Comparison of ENCODE assay signal across 8 cellular contexts in the genomic region with DNA sequence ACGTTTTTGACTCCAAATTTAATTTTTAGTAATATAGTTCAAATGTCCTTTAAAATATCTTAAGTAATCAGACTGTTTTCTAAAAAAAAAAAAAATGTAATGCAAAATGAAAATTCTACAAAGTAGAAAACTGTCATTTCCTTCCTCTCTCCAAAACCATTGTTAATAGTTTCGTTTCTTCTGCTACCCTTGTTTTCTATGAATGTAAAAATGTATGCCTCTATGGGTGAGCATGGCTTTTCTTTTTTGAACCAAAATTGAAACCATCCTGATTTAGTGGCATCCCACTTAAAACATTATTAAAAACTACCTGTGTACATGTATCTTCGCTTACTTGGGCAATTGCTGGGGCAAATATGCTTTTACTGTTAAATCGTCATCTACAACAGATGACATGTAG.
A peak's percentile ranks its signal among the peaks of the same experiment; 100 is the strongest.
DNase-seq lines count a peak whose midpoint lies in the region; ATAC-seq and TF ChIP-seq lines count a peak whose summit lies in the region.

No MANE protein-coding gene starts in this region.

- ATAC-seq in GM19395 (IDR thresholded peaks at IDR 0.05; ENCODE audit: unreplicated experiment), result peak; percentile 39
- peak; percentile 46 for ATAC-seq in HG03103 (IDR thresholded peaks at IDR 0.05; ENCODE audit: low read depth, unreplicated experiment)

- no peaks in the 10 kb centered on the region for H3K36me3 ChIP-seq in adrenal gland (replicated peaks in 1 of 2)
- no peaks in the 10 kb centered on the region for H3K36me3 ChIP-seq in skeletal muscle satellite cell (ENCODE audit: insufficient read depth, low read length)

- peaks cover 56 to 57% of the 10 kb centered on the region in 2 donors for H3K4me1 ChIP-seq in adrenal gland (replicated peaks in 1 of 2)
- peaks cover 29% of the 10 kb centered on the region for H3K4me1 ChIP-seq in skeletal muscle satellite cell (ENCODE audit: control insufficient read depth, insufficient read depth, low read length)

- DNase-seq in adrenal gland, result no peak
- no peak for DNase-seq in SK-N-DZ (ENCODE audit: low spot score)
- DNase-seq in islet precursor cell, result no peak
- DNase-seq in NCI-H82 treated with DMSO at 0.1 percent for 48 hours (lab: John Stamatoyannopoulos, UW; ENCODE audit: unreplicated experiment), result no peak
- DNase-seq in ACHN, result no peak

- no peak for TF ChIP-seq POLR2A in adrenal gland (IDR thresholded peaks at IDR 0.05)

- intact Hi-C loops in adrenal gland (cut with DNase I), result no loop called here

- H3K9me3 ChIP-seq in adrenal gland (replicated peaks in 1 of 3) (no peaks in the 10 kb centered on the region), skeletal muscle satellite cell (replicated peaks; ENCODE audit: low read length) (no peaks in the 10 kb centered on the region)

- peak overlapping the region; percentile 33 to 81 (median 70) for H3K27ac ChIP-seq in adrenal gland

- H3K27me3 ChIP-seq in adrenal gland (no peaks in the 10 kb centered on the region), skeletal muscle satellite cell (ENCODE audit: control insufficient read depth, insufficient read depth, low read length) (no peaks in the 10 kb centered on the region)

- no peak overlapping the region for H3K9ac ChIP-seq in skeletal muscle satellite cell (ENCODE audit: low read depth, low read length)

- H3K4me3 ChIP-seq in adrenal gland (peak overlapping the region in 1 of 4 donors; percentile 13), skeletal muscle satellite cell (ENCODE audit: low read length) (no peak overlapping the region)

- WGBS in adrenal gland, 4 donors, result 23 to 44% (median 32%) methylated on average over 4 of the region's 4 CpGs

- peak in 1 of 6 experiments; percentile 7 for TF ChIP-seq CTCF in adrenal gland (IDR thresholded peaks at IDR 0.05)

- in situ Hi-C loops in ACHN (cut with HindIII; ENCODE audit: low pct_ligation_motif_present, low pct_unique_long_range_greater_than_20kb, low sequenced_read_pairs), result no loop called here

- peak overlapping the region; percentile 53 for H3K4me2 ChIP-seq in skeletal muscle satellite cell (ENCODE audit: low read length)
